ENCODE assay signal across 11 cellular contexts in the genomic region with DNA sequence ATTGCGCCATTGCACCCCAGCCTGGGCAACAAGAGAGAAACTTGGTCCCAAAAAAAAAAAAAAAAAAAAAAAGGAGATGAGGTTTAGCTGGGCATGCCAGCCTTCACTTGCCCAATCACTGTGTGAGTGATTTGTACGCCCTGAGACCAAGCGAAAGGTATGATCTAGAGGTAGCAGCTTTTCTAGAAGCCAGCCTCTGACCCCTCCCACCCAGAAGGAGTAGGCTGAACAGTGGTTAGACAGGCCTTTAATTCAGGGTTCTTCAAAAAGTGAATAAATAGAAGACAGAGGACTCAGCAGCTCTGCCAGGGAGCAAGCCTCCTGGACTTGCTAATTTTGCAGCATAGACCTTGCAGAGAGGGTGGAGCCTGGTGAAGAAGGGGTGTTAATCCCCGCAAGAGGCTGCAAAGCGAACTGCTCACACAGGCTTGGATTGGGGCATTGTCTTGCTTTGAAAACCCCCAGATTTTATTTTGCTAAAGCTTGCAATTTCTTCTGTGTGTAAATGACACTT. TPM values are rescaled to one million over a fixed set of nuclear protein-coding genes. Genes with fewer than 3 reads are reported as not detected.
DNase-seq lines count a peak whose midpoint lies in the region; ATAC-seq, FAIRE-seq and TF ChIP-seq lines count a peak whose summit lies in the region.
"Had no signal": no experiment of that assay in that cellular context is flagged by ENCODE, and none has a peak within 500 bp of the region (broad histone marks: within the 10 kb centered on the region; RNA-seq: fewer than 3 reads in every experiment).

No MANE protein-coding gene starts in this region.

- no peak overlapping the region for H2BK5ac ChIP-seq in mesenchymal stem cell (ENCODE audit: low read depth, low read length, poor library complexity, severe bottlenecking)

- BruUV-seq in HepG2 (replicated peaks; lab: Mats Ljungman, UMichigan): no TSS peak

- peaks cover 5% of the 10 kb centered on the region for H3K79me1 ChIP-seq in mesenchymal stem cell (replicated peaks; ENCODE audit: low read length, poor library complexity, severe bottlenecking)

- H3K27me3 ChIP-seq in liver (ENCODE audit: control insufficient read depth in 4 of 4, insufficient read depth in 4 of 4, low read length in 3 of 4): no peaks in the 10 kb centered on the region
- H3K27me3 ChIP-seq in HepG2 (ENCODE audit: control insufficient read depth in 1 of 2, insufficient read depth in 2 of 2, low read length in 2 of 2): no peaks in the 10 kb centered on the region
- H3K27me3 ChIP-seq in body of pancreas: no peaks in the 10 kb centered on the region
- no peaks in the 10 kb centered on the region for H3K27me3 ChIP-seq in mesenchymal stem cell (ENCODE audit: control insufficient read depth in 1 of 2, insufficient read depth in 1 of 2, low read length in 2 of 2)
- H3K27me3 ChIP-seq in aorta (ENCODE audit: control insufficient read depth in 1 of 2, insufficient read depth in 2 of 2, low read length in 1 of 2): no peaks in the 10 kb centered on the region

- H2AFZ ChIP-seq in HepG2 (ENCODE audit: low read length): no peak overlapping the region
- no peak overlapping the region for H2AFZ ChIP-seq in mesenchymal stem cell (ENCODE audit: low read depth, low read length)

- no peak overlapping the region for H4K91ac ChIP-seq in mesenchymal stem cell (ENCODE audit: low read length)

- intact Hi-C loops in HepG2 (cut with micrococcal nuclease; ENCODE audit: unreplicated experiment): no loop called here
- intact Hi-C loops in body of pancreas (cut with DNase I): loop anchor here (5.0 kb wide), 1 partner anchor 47 kb away; no protein-coding TSS in a partner anchor
- intact Hi-C loops in aorta (cut with DNase I): no loop called here

- H3K36me3 ChIP-seq in liver (ENCODE audit: control insufficient read depth in 4 of 4, insufficient read depth in 3 of 4, low read depth in 1 of 4, low read length in 3 of 4) (peaks cover 0 to 11% (median 1%) of the 10 kb centered on the region in 4 donors), HepG2 (replicated peaks in 1 of 2; ENCODE audit: control insufficient read depth in 1 of 2, insufficient read depth in 2 of 2, low read length in 2 of 2) (peaks cover 1 to 4% of the 10 kb centered on the region in 2 experiments; a peak in 3 of 5 replicates), body of pancreas (replicated peaks in 1 of 2; ENCODE audit: insufficient read depth in 1 of 2, low read depth in 2 of 2) (no peaks in the 10 kb centered on the region), mesenchymal stem cell (ENCODE audit: control insufficient read depth in 1 of 2, insufficient read depth in 2 of 2, low read depth in 1 of 2, low read length in 2 of 2) (peaks cover 33 to 43% of the 10 kb centered on the region in 2 experiments), aorta (ENCODE audit: control insufficient read depth in 1 of 2, insufficient read depth in 2 of 2, low read length in 1 of 2) (no peaks in the 10 kb centered on the region)

- H3K27ac ChIP-seq in liver (ENCODE audit: low read depth in 1 of 2, low read length in 2 of 2) (peak overlapping the region; percentile 43 to 63), HepG2 (ENCODE audit: extremely low read length, insufficient read depth, low read length) (no peak overlapping the region), body of pancreas (peak overlapping the region; percentile 76 to 88 (median 84)), mesenchymal stem cell (ENCODE audit: low read length, poor library complexity, severe bottlenecking) (no peak overlapping the region), aorta (ENCODE audit: low read depth in 1 of 2, low read length in 2 of 2) (peak overlapping the region; percentile 48 to 65)

- FAIRE-seq in HepG2 (lab: Jason Lieb, UNC): no peak

- no peak for ATAC-seq in HepG2
- ATAC-seq in body of pancreas: peak; percentile 36
- no peak for ATAC-seq in aorta (ENCODE audit: low FRiP score)
- no peak for ATAC-seq in GM18502 (IDR thresholded peaks at IDR 0.05; ENCODE audit: poor library complexity, unreplicated experiment)
- no peak for ATAC-seq in HG02798 (IDR thresholded peaks at IDR 0.05; ENCODE audit: poor library complexity, unreplicated experiment)

- POLR2A ChIA-PET in HepG2 (lab: Yijun Ruan, JAX): interaction anchor here (0.8 kb wide), 1 partner anchor 71 kb away, joined by 3 read pairs; no protein-coding TSS in a partner anchor

- TF ChIP-seq EP300 in HepG2 (IDR thresholded peaks at IDR 0.05; ENCODE audit: low read depth in 2 of 2, low read length in 2 of 2): no peak
- TF ChIP-seq EP300 in HepG2 (CRISPR knock-in tag; IDR thresholded peaks at IDR 0.05; ENCODE audit: borderline replicate concordance): no peak

- H3K9ac ChIP-seq in liver (ENCODE audit: low read depth in 1 of 2, low read length in 2 of 2) (no peak overlapping the region), HepG2 (ENCODE audit: insufficient read depth, low read depth, low read length) (no peak overlapping the region), mesenchymal stem cell (ENCODE audit: low read length) (peak overlapping the region; percentile 47)

- H2AK5ac ChIP-seq in mesenchymal stem cell (ENCODE audit: low read length, severe bottlenecking): peak overlapping the region; percentile 38

- WGBS in liver: 62% methylated on average over 5 of the region's 5 CpGs
- 96% methylated on average over 5 of the region's 5 CpGs for WGBS in HepG2 (ENCODE audit: low lambda C conversion rate)
- 40 to 41% methylated on average over 5 of the region's 5 CpGs for WGBS in body of pancreas, 2 donors
- WGBS in mesenchymal stem cell: 93% methylated on average over 5 of the region's 5 CpGs
- WGBS in aorta, 2 donors: 60% methylated on average over 5 of the region's 5 CpGs

- H3K9me3 ChIP-seq in liver (ENCODE audit: control insufficient read depth in 4 of 4, low read length in 3 of 4): no peaks in the 10 kb centered on the region
- no peaks in the 10 kb centered on the region for H3K9me3 ChIP-seq in HepG2 (ENCODE audit: low read length)
- no peaks in the 10 kb centered on the region for H3K9me3 ChIP-seq in body of pancreas
- H3K9me3 ChIP-seq in mesenchymal stem cell (ENCODE audit: control insufficient read depth, low read length): no peaks in the 10 kb centered on the region
- no peaks in the 10 kb centered on the region for H3K9me3 ChIP-seq in aorta (ENCODE audit: control insufficient read depth, low read length)

- H3K4me2 ChIP-seq in HepG2 (ENCODE audit: low read depth, low read length) (no peak overlapping the region), mesenchymal stem cell (ENCODE audit: low read length, poor library complexity, severe bottlenecking) (no peak overlapping the region)

- H3K79me2 ChIP-seq in HepG2 (ENCODE audit: insufficient read depth, low read length): no peaks in the 10 kb centered on the region

- no peak overlapping the region for H2BK15ac ChIP-seq in mesenchymal stem cell (ENCODE audit: low read depth, poor library complexity, severe bottlenecking)

- CTCF ChIA-PET in HepG2 (lab: Yijun Ruan, JAX; ENCODE audit: low intra/inter-chr PET ratio, low total read pairs): no interaction called here

- no peak overlapping the region for H2BK120ac ChIP-seq in mesenchymal stem cell (ENCODE audit: low read depth, low read length)

- no peak overlapping the region for H4K8ac ChIP-seq in mesenchymal stem cell (ENCODE audit: low read length)

- DNase-seq in HepG2 (ENCODE audit: low spot score) (no peak), body of pancreas (peak; percentile 36 to 43 (median 40)), mesenchymal stem cell (no peak), aorta (peak; percentile 23 to 25)
- no peak for DNase-seq in stimulated activated naive CD4-positive, alpha-beta T cell (lab: John Stamatoyannopoulos, UW)
- DNase-seq: cerebellar nuclear complex; stimulated activated naive CD4-positive, alpha-beta T cell treated with Interleukin-2 at 50 U/mL for 16 hours had no signal

- TF ChIP-seq POLR2A in HepG2 (IDR thresholded peaks at IDR 0.05; ENCODE audit: insufficient read depth in 1 of 2, low read depth in 2 of 2, low read length in 2 of 2): no peak
- no peak for TF ChIP-seq POLR2A in body of pancreas (IDR thresholded peaks at IDR 0.05)

- TF ChIP-seq CTCF in liver (IDR thresholded peaks at IDR 0.05; ENCODE audit: low read depth, low read length, missing input control) (no peak), HepG2 (CRISPR knock-in tag; IDR thresholded peaks at IDR 0.05) (no peak), body of pancreas (IDR thresholded peaks at IDR 0.05) (no peak)

- in situ Hi-C loops in HepG2 (cut with HindIII; ENCODE audit: extremely low pct_ligation_motif_present, low pct_unique_long_range_greater_than_20kb): no loop called here

- no peak overlapping the region for H3K23ac ChIP-seq in mesenchymal stem cell (ENCODE audit: low read length in 2 of 2)

- no peaks in the 10 kb centered on the region for H4K20me1 ChIP-seq in HepG2 (ENCODE audit: insufficient read depth, low read length)

- H3K4ac ChIP-seq in mesenchymal stem cell (ENCODE audit: low read depth in 1 of 2, low read length in 2 of 2): no peak overlapping the region

- H2BK12ac ChIP-seq in mesenchymal stem cell (ENCODE audit: low read length in 2 of 2): no peak overlapping the region

- peaks cover 2 to 17% (median 15%) of the 10 kb centered on the region in 4 donors for H3K4me1 ChIP-seq in liver (ENCODE audit: control insufficient read depth in 4 of 4, insufficient read depth in 4 of 4, low read length in 3 of 4)
- H3K4me1 ChIP-seq in HepG2 (ENCODE audit: insufficient read depth, low read length): peaks cover 43% of the 10 kb centered on the region
- H3K4me1 ChIP-seq in body of pancreas: peaks cover 30% of the 10 kb centered on the region
- peaks cover 7% of the 10 kb centered on the region for H3K4me1 ChIP-seq in mesenchymal stem cell (ENCODE audit: control insufficient read depth, insufficient read depth, low read depth, low read length)
- H3K4me1 ChIP-seq in aorta (ENCODE audit: control insufficient read depth in 1 of 2, insufficient read depth in 2 of 2, low read length in 2 of 2): peaks cover 0 to 2% of the 10 kb centered on the region in 2 donors

- no peak overlapping the region for H3K14ac ChIP-seq in mesenchymal stem cell (ENCODE audit: low read length in 2 of 2)

- no peak overlapping the region for H3K4me3 ChIP-seq in liver (ENCODE audit: low read depth in 1 of 3, low read length in 3 of 3)
- no peak overlapping the region for H3K4me3 ChIP-seq in HepG2 (replicated peaks in 1 of 3; ENCODE audit: insufficient read depth in 1 of 3, low read depth in 2 of 3, low read length in 3 of 3)
- H3K4me3 ChIP-seq in body of pancreas: no peak overlapping the region
- peak overlapping the region in 1 of 2 experiments; percentile 40 for H3K4me3 ChIP-seq in mesenchymal stem cell (ENCODE audit: insufficient read depth in 1 of 2, low read depth in 1 of 2, low read length in 2 of 2)
- H3K4me3 ChIP-seq in aorta (ENCODE audit: low read length in 2 of 2): no peak overlapping the region
- H3K4me3 ChIP-seq: skin epidermis had no signal

- no peak overlapping the region for H3K18ac ChIP-seq in mesenchymal stem cell (ENCODE audit: low read depth in 1 of 2, low read length in 2 of 2)

- TF ChIP-seq RAD21 in liver (IDR thresholded peaks at IDR 0.05) (no peak), HepG2 (CRISPR knock-in tag; IDR thresholded peaks at IDR 0.05) (no peak)

RNA-seq across cellular contexts. Expression of a gene that starts 7.1 kb away (rescaled TPM):
- total RNA-seq in liver (10 to 100 TPM; 16.7 to 32.1 TPM), HepG2 (2016; rRNA removed; fragmentation: Illumina TruSeq; extraction: Trizol) (20.1 and 21.3 TPM in 2 replicates), body of pancreas (10 to 100 TPM; 32.2 to 60.6 TPM), aorta (10 to 100 TPM; 45.0 to 66.8 TPM)
- polyA plus RNA-seq in liver (10 to 100 TPM; 15.4 to 24.5 TPM), HepG2 (2011; rRNA removed) (48.9 and 66.5 TPM in 2 replicates), aorta (10 to 100 TPM; 20.3 to 20.4 TPM)
- 4.6 and 4.8 TPM in 2 replicates for total RNA-seq in HepG2 (2016; cell fraction: cytosol; rRNA removed; fragmentation: Illumina TruSeq; extraction: Trizol; ENCODE audit: low read depth)
- 20.2 and 20.6 TPM in 2 replicates for total RNA-seq in HepG2 (2016; cell fraction: insoluble cytoplasmic fraction; rRNA removed; fragmentation: Illumina TruSeq; extraction: Trizol)
- total RNA-seq in HepG2 (2016; cell fraction: membrane; rRNA removed; fragmentation: Illumina TruSeq; extraction: Trizol): 12.9 and 13.2 TPM in 2 replicates
- total RNA-seq in HepG2 (2016; cell fraction: nucleus; rRNA removed; fragmentation: Illumina TruSeq; extraction: Trizol): 21.3 and 24.7 TPM in 2 replicates
- polyA plus RNA-seq in HepG2 (2011; cell fraction: cytosol; rRNA removed): 36.2 and 36.3 TPM in 2 replicates
- polyA plus RNA-seq in HepG2 (2011; cell fraction: nucleus; rRNA removed): 233 and 263 TPM in 2 replicates
- polyA plus RNA-seq in HepG2 (2012): 33.2 and 38.1 TPM in 2 replicates
- 2.0 TPM in 2 replicates for polyA plus RNA-seq in HepG2 (2016; cell fraction: cytosol; fragmentation: Illumina TruSeq; extraction: Trizol; ENCODE audit: low read depth)
- polyA plus RNA-seq in HepG2 (2016; cell fraction: insoluble cytoplasmic fraction; fragmentation: Illumina TruSeq; extraction: Trizol; ENCODE audit: low read depth): 22.9 and 27.1 TPM in 2 replicates
- 7.5 and 8.2 TPM in 2 replicates for polyA plus RNA-seq in HepG2 (2016; cell fraction: membrane; fragmentation: Illumina TruSeq; extraction: Trizol; ENCODE audit: low read depth)
- polyA plus RNA-seq in HepG2 (2016; cell fraction: nucleus; fragmentation: Illumina TruSeq; extraction: Trizol; ENCODE audit: insufficient read depth, low read depth): 48.3 and 49.0 TPM in 2 replicates
- polyA minus RNA-seq in HepG2 (2011; rRNA and poly(A)+ RNA removed; ENCODE audit: low replicate concordance): 20.1 and 43.0 TPM in 2 replicates
- 16.4 and 17.8 TPM in 2 replicates for polyA minus RNA-seq in HepG2 (2011; cell fraction: cytosol; rRNA and poly(A)+ RNA removed)
- polyA minus RNA-seq in HepG2 (2011; cell fraction: nucleus; rRNA and poly(A)+ RNA removed): 66.4 and 72.6 TPM in 2 replicates
- polyA plus RNA-seq in mesenchymal stem cell (2013, experiment 1 of 2): 15.0 TPM
- 14.3 TPM for polyA plus RNA-seq in mesenchymal stem cell (2013, experiment 2 of 2)

RNA-seq across cellular contexts. Expression of a gene that starts 51.4 kb away (rescaled TPM):
- 10 to 100 TPM in 1 of 2 donors, 1 to 10 TPM in 1; 8.0 to 20.7 TPM for total RNA-seq in liver
- 10 to 100 TPM in 1 of 2 donors, 1 to 10 TPM in 1; 9.4 to 11.6 TPM for polyA plus RNA-seq in liver
- total RNA-seq in HepG2 (2016; rRNA removed; fragmentation: Illumina TruSeq; extraction: Trizol): 29.6 and 30.7 TPM in 2 replicates
- total RNA-seq in HepG2 (2016; cell fraction: cytosol; rRNA removed; fragmentation: Illumina TruSeq; extraction: Trizol; ENCODE audit: low read depth): 17.6 and 21.4 TPM in 2 replicates
- total RNA-seq in HepG2 (2016; cell fraction: insoluble cytoplasmic fraction; rRNA removed; fragmentation: Illumina TruSeq; extraction: Trizol): 29.5 and 30.6 TPM in 2 replicates
- total RNA-seq in HepG2 (2016; cell fraction: membrane; rRNA removed; fragmentation: Illumina TruSeq; extraction: Trizol): 23.9 and 28.0 TPM in 2 replicates
- 45.6 and 50.9 TPM in 2 replicates for total RNA-seq in HepG2 (2016; cell fraction: nucleus; rRNA removed; fragmentation: Illumina TruSeq; extraction: Trizol)
- polyA plus RNA-seq in HepG2 (2011; rRNA removed): 45.9 and 49.4 TPM in 2 replicates
- polyA plus RNA-seq in HepG2 (2011; cell fraction: cytosol; rRNA removed): 22.4 and 27.2 TPM in 2 replicates
- 148 and 160 TPM in 2 replicates for polyA plus RNA-seq in HepG2 (2011; cell fraction: nucleus; rRNA removed)
- polyA plus RNA-seq in HepG2 (2012): 49.1 and 55.7 TPM in 2 replicates
- 1.6 and 2.3 TPM in 2 replicates for polyA plus RNA-seq in HepG2 (2016; cell fraction: cytosol; fragmentation: Illumina TruSeq; extraction: Trizol; ENCODE audit: low read depth)
- polyA plus RNA-seq in HepG2 (2016; cell fraction: insoluble cytoplasmic fraction; fragmentation: Illumina TruSeq; extraction: Trizol; ENCODE audit: low read depth): 22.1 and 28.5 TPM in 2 replicates
- polyA plus RNA-seq in HepG2 (2016; cell fraction: membrane; fragmentation: Illumina TruSeq; extraction: Trizol; ENCODE audit: low read depth): 6.8 and 7.2 TPM in 2 replicates
- polyA plus RNA-seq in HepG2 (2016; cell fraction: nucleus; fragmentation: Illumina TruSeq; extraction: Trizol; ENCODE audit: insufficient read depth, low read depth): 90.2 and 93.2 TPM in 2 replicates
- polyA minus RNA-seq in HepG2 (2011; rRNA and poly(A)+ RNA removed; ENCODE audit: low replicate concordance): 82.7 and 86.0 TPM in 2 replicates
- 18.0 and 21.4 TPM in 2 replicates for polyA minus RNA-seq in HepG2 (2011; cell fraction: cytosol; rRNA and poly(A)+ RNA removed)
- 71.6 and 79.7 TPM in 2 replicates for polyA minus RNA-seq in HepG2 (2011; cell fraction: nucleus; rRNA and poly(A)+ RNA removed)
- total RNA-seq in body of pancreas: 10 to 100 TPM; 28.5 to 55.4 TPM
- polyA plus RNA-seq in mesenchymal stem cell (2013, experiment 1 of 2): 31.5 TPM
- 30.8 TPM for polyA plus RNA-seq in mesenchymal stem cell (2013, experiment 2 of 2)
- 10 to 100 TPM; 64.6 to 68.1 TPM for total RNA-seq in aorta
- polyA plus RNA-seq in aorta: 10 to 100 TPM in 1 of 2 donors, 1 to 10 TPM in 1; 5.9 to 33.4 TPM

Comparison
In these comparisons a context has a peak if more than half of its experiments do, and no peak if none do; other contexts are left out.
1. H3K27ac ChIP-seq: peak in liver (2 of 2), body of pancreas (4 of 4) and aorta (2 of 2); none in HepG2 (single experiment) and mesenchymal stem cell (single experiment).
2. DNase-seq: peak in body of pancreas (4 of 4) and aorta (2 of 2); none in HepG2 (single experiment), mesenchymal stem cell (single experiment) and stimulated activated naive CD4-positive, alpha-beta T cell (0 of 6).